ENCODE assay signal across 9 cellular contexts in the genomic region with DNA sequence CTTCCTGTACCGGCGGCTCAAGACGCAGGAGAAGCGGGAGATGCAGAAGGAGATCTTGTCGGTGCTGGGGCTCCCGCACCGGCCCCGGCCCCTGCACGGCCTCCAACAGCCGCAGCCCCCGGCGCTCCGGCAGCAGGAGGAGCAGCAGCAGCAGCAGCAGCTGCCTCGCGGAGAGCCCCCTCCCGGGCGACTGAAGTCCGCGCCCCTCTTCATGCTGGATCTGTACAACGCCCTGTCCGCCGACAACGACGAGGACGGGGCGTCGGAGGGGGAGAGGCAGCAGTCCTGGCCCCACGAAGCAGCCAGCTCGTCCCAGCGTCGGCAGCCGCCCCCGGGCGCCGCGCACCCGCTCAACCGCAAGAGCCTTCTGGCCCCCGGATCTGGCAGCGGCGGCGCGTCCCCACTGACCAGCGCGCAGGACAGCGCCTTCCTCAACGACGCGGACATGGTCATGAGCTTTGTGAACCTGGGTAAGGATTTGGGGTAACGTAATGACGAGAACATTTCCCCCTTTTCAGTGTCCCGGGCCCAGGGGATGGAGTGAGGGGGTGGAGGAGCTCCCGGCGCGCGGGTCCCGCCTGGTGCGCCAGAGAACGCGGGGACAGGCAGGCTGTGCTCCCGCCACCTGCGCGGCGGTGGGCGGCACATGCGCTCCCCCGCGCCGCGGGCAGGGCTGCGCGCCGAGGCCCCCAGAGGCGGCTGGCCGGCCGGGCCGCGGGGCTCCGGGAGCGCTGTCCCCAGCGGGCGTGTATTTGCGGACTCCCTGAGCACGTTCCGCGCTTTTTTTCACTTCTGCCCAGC. TPM values are rescaled to one million over a fixed set of nuclear protein-coding genes. Genes with fewer than 3 reads are reported as not detected.
DNase-seq lines count a peak whose midpoint lies in the region; ATAC-seq and TF ChIP-seq lines count a peak whose summit lies in the region.
"Had no signal": no experiment of that assay in that cellular context is flagged by ENCODE, and none has a peak within 500 bp of the region (broad histone marks: within the 10 kb centered on the region; RNA-seq: fewer than 3 reads in every experiment).

No MANE protein-coding gene starts in this region.

- peak overlapping the region; percentile 61 to 70 (median 64) for H3K4me3 ChIP-seq in esophagus muscularis mucosa
- H3K4me3 ChIP-seq in osteoblast (ENCODE audit: insufficient read depth, low read length), result peak overlapping the region; percentile 74

- H2AFZ ChIP-seq in osteoblast (ENCODE audit: low read length), result peak overlapping the region; percentile 78

- H4K20me1 ChIP-seq in osteoblast (ENCODE audit: insufficient read depth, low read length), result no peaks in the 10 kb centered on the region

- H3K27ac ChIP-seq in esophagus muscularis mucosa (replicated peaks in 1 of 4) (no peak overlapping the region), osteoblast (ENCODE audit: low read depth, low read length) (no peak overlapping the region)

- WGBS in esophagus muscularis mucosa, result 1% methylated on average over 24 of the region's 86 CpGs

- TF ChIP-seq POLR2A in esophagus muscularis mucosa (IDR thresholded peaks at IDR 0.05; ENCODE audit: low read depth), result no peak

- TF ChIP-seq EP300 in esophagus muscularis mucosa (IDR thresholded peaks at IDR 0.05), result no peak

- no peak for ATAC-seq in activated CD4-positive, CD25-positive, alpha-beta regulatory T cell treated with anti-CD3 and anti-CD28 coated beads, Interleukin-2, amount 50 U/mL, for 24 hours
- no peak for ATAC-seq in HG02763 (IDR thresholded peaks at IDR 0.05; ENCODE audit: unreplicated experiment)
- ATAC-seq: HCT116 had no signal

- TF ChIP-seq CTCF in esophagus muscularis mucosa (IDR thresholded peaks at IDR 0.05) (no peak), osteoblast (IDR thresholded peaks at IDR 0.05; ENCODE audit: extremely low read depth, low read depth, low read length) (no peak)

- intact Hi-C loops in esophagus muscularis mucosa (cut with DNase I), result loop anchor here (5.0 to 10.0 kb wide), 2 partner anchors 60 to 487 kb away; no protein-coding TSS in a partner anchor

- no peaks in the 10 kb centered on the region for H3K36me3 ChIP-seq in esophagus muscularis mucosa
- no peaks in the 10 kb centered on the region for H3K36me3 ChIP-seq in osteoblast (ENCODE audit: insufficient read depth, low read length)

- H3K27me3 ChIP-seq in esophagus muscularis mucosa (peaks cover 0 to 93% (median 28%) of the 10 kb centered on the region in 4 donors), osteoblast (ENCODE audit: insufficient read depth, low read length) (peaks cover 18% of the 10 kb centered on the region)

- peak; percentile 6 for DNase-seq in stimulated activated CD4-positive, alpha-beta T cell treated with anti-CD3 and anti-CD28 coated beads, Interleukin-4, amount 100 ng/mL, for 1 hour
- no peak for DNase-seq in stimulated activated CD4-positive, alpha-beta T cell treated with anti-CD3 and anti-CD28 coated beads, Interleukin-4, amount 100 ng/mL, for 24 hours
- peak; percentile 52 for DNase-seq in RPMI8226
- DNase-seq in esophagus muscularis mucosa (ENCODE audit: extremely low spot score), result peak; percentile 85
- DNase-seq in osteoblast (ENCODE audit: insufficient read length, low spot score, missing footprints), result peak; percentile 89
- DNase-seq in activated gamma-delta T cell (lab: John Stamatoyannopoulos, UW), result no peak

- peak overlapping the region; percentile 87 for H3K4me2 ChIP-seq in osteoblast (ENCODE audit: insufficient read depth, low read length)

- H3K4me1 ChIP-seq in esophagus muscularis mucosa, result peaks cover 33 to 50% (median 48%) of the 10 kb centered on the region in 4 donors
- H3K4me1 ChIP-seq in osteoblast (ENCODE audit: insufficient read depth, low read length), result peaks cover 40% of the 10 kb centered on the region

- no peaks in the 10 kb centered on the region for H3K79me2 ChIP-seq in osteoblast (ENCODE audit: insufficient read depth, low read length)

- H3K9me3 ChIP-seq in esophagus muscularis mucosa (no peaks in the 10 kb centered on the region), osteoblast (ENCODE audit: low read depth, low read length) (no peaks in the 10 kb centered on the region)

RNA-seq across cellular contexts. Expression of a gene that starts 1.5 kb away (rescaled TPM):
- 10 to 100 TPM in 1 of 4 donors, 1 to 10 TPM in 3; 5.1 to 10.0 (median 6.9) TPM for total RNA-seq in esophagus muscularis mucosa
- 0.59 and 0.72 TPM in 2 replicates for total RNA-seq in osteoblast

Comparison
In these comparisons a context has a peak if more than half of its experiments do, and no peak if none do; other contexts are left out.
1. DNase-seq: peak in stimulated activated CD4-positive, alpha-beta T cell treated with anti-CD3 and anti-CD28 coated beads, Interleukin-4, amount 100 ng/mL, for 1 hour (single experiment), RPMI8226 (single experiment), esophagus muscularis mucosa (single experiment) and osteoblast (single experiment); none in stimulated activated CD4-positive, alpha-beta T cell treated with anti-CD3 and anti-CD28 coated beads, Interleukin-4, amount 100 ng/mL, for 24 hours (single experiment) and activated gamma-delta T cell (single experiment).